ENCODE assay signal across 33 cellular contexts in the genomic region with DNA sequence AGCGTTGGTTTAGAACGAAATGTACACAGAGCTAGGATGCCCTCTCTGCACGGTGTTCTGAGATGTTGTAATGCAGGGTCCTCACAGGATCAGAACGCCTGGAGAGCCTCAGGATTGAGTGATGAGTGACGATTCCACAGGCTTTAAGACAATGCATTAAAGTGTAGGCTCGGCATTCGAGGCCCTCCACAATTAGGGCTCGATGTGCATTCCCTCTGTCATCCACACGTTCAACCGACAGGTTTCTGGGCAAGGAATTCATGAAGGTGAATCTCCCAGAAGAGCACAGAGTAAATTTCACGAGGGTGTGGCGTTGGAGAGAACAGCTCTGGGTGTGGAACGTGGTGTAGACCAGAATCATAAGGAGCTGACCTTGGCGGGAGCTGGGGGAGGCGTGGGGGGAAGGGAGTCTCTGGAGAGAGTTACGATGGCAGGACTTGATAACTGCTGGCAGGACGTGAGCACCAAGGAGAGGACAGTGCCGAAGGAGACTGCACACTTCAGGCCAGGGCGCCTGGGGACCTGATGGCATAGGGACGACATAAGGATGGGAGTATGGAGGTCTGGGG.
"Had no signal": no experiment of that assay in that cellular context is flagged by ENCODE, and none has a peak within 500 bp of the region (broad histone marks: within the 10 kb centered on the region; RNA-seq: fewer than 3 reads in every experiment).

No MANE protein-coding gene starts in this region.

- H3K9me3 Mint-ChIP-seq: activated CD4-positive, alpha-beta memory T cell treated with anti-CD3 and anti-CD28 coated beads for 36 hours; activated CD4-positive, alpha-beta T cell treated with anti-CD3 and anti-CD28 coated beads, Interleukin-2, amount 10 ng/mL, durations not matched to agents 24 days and 14 days; activated naive CD4-positive, alpha-beta T cell treated with anti-CD3 and anti-CD28 coated beads for 36 hours; activated naive CD8-positive, alpha-beta T cell treated with anti-CD3 and anti-CD28 coated beads for 36 hours; activated T-helper 1 cell treated with anti-CD3 and anti-CD28 coated beads, Interleukin-12 subunit alpha, Interleukin-12 subunit beta, Interleukin-2, Interleukin-4 antibody, amounts not matched to agents 30 ng/mL and 10 ng/mL and 1 ng/mL, durations not matched to agents 14 hours and 24 hours and 36 hours; effector memory CD8-positive, alpha-beta T cell; mesothelial cell of epicardium; naive thymus-derived CD4-positive, alpha-beta T cell; stimulated activated naive B cell treated with anti-CD40 and anti-IgM and Interleukin-4, amounts not matched to agents 10 μg/mL and 1 μg/mL and 100 μg/mL, for 72 hours; T-cell; T-helper 2 cell treated with Interferon-gamma antibody and Interleukin-4, amounts not matched to agents 5 μg/mL and 100 μg/mL, for 36 hours had no signal

- H3K27ac ChIP-seq: adrenal gland, cardiac muscle cell, coronary artery, gastrocnemius medialis, WERI-Rb-1 had no signal

- H3K9me3 ChIP-seq: adrenal gland, gastrocnemius medialis had no signal

- H3K4me3 ChIP-seq: adrenal gland, cardiac muscle cell, coronary artery, gastrocnemius medialis had no signal

- H3K4me1 ChIP-seq: gastrocnemius medialis had no signal

- DNase-seq: activated CD4-positive, alpha-beta memory T cell treated with anti-CD3 and anti-CD28 coated beads for 36 hours; activated CD4-positive, alpha-beta T cell treated with anti-CD3 and anti-CD28 coated beads, Interleukin-2, amount 10 ng/mL, durations not matched to agents 24 days and 14 days; activated CD4-positive, CD25-positive, alpha-beta regulatory T cell treated with anti-CD3 and anti-CD28 coated beads, Interleukin-2, amount 50 U/mL, for 72 hours; activated CD8-positive, alpha-beta memory T cell treated with anti-CD3 and anti-CD28 coated beads, Interleukin-2, amount 50 U/mL, for 4 hours; activated effector memory CD4-positive, alpha-beta T cell treated with anti-CD3 and anti-CD28 coated beads, Interleukin-2, amount 50 U/mL, for 16 hours; activated naive CD4-positive, alpha-beta T cell treated with anti-CD3 and anti-CD28 coated beads for 36 hours; activated naive CD8-positive, alpha-beta T cell treated with anti-CD3 and anti-CD28 coated beads for 36 hours; activated T-cell treated with anti-CD3 and anti-CD28 coated beads, Interleukin-2, amount 50 U/mL, for 1 hour; adrenal gland; aorta; cerebellar nuclear complex; effector memory CD8-positive, alpha-beta T cell; erythroblast; gastrocnemius medialis; glutamatergic neuron; islet precursor cell; left cardiac atrium; mammary epithelial cell; naive thymus-derived CD4-positive, alpha-beta T cell; right cardiac atrium; stimulated activated CD4-positive, alpha-beta T cell treated with anti-CD3 and anti-CD28 coated beads, Interleukin-12 subunit alpha, Interleukin-12 subunit beta, amount 100 ng/mL, for 4 hours; stimulated activated CD4-positive, alpha-beta T cell treated with anti-CD3 and anti-CD28 coated beads, Interleukin-4, amount 100 ng/mL, for 1 hour; stimulated activated CD8-positive, alpha-beta memory T cell treated with anti-CD3 and anti-CD28 coated beads, Interleukin-4, amount 100 ng/mL, for 48 hours; stimulated activated naive B cell treated with anti-CD40 and anti-IgM and Interleukin-4, amounts not matched to agents 10 μg/mL and 1 μg/mL and 100 μg/mL, for 72 hours; T-cell; trophoblast cell; WERI-Rb-1 had no signal

- H3K27me3 Mint-ChIP-seq: activated CD4-positive, alpha-beta memory T cell treated with anti-CD3 and anti-CD28 coated beads for 36 hours; effector memory CD8-positive, alpha-beta T cell; T-cell had no signal

- H3K27me3 ChIP-seq: adrenal gland, cardiac muscle cell, gastrocnemius medialis had no signal

- H3K4me3 Mint-ChIP-seq: activated CD4-positive, alpha-beta memory T cell treated with anti-CD3 and anti-CD28 coated beads for 36 hours; activated CD4-positive, alpha-beta T cell treated with anti-CD3 and anti-CD28 coated beads, Interleukin-2, amount 10 ng/mL, durations not matched to agents 24 days and 14 days; activated naive CD4-positive, alpha-beta T cell treated with anti-CD3 and anti-CD28 coated beads for 36 hours; activated naive CD8-positive, alpha-beta T cell treated with anti-CD3 and anti-CD28 coated beads for 36 hours; activated T-helper 1 cell treated with anti-CD3 and anti-CD28 coated beads, Interleukin-12 subunit alpha, Interleukin-12 subunit beta, Interleukin-2, Interleukin-4 antibody, amounts not matched to agents 30 ng/mL and 10 ng/mL and 1 ng/mL, durations not matched to agents 14 hours and 24 hours and 36 hours; brain; effector memory CD8-positive, alpha-beta T cell; mesothelial cell of epicardium; naive thymus-derived CD4-positive, alpha-beta T cell; stimulated activated naive B cell treated with anti-CD40 and anti-IgM and Interleukin-4, amounts not matched to agents 10 μg/mL and 1 μg/mL and 100 μg/mL, for 72 hours; T-cell; T-helper 2 cell treated with Interferon-gamma antibody and Interleukin-4, amounts not matched to agents 5 μg/mL and 100 μg/mL, for 36 hours had no signal

- H3K27ac Mint-ChIP-seq: activated CD4-positive, alpha-beta memory T cell treated with anti-CD3 and anti-CD28 coated beads for 36 hours; activated CD4-positive, alpha-beta T cell treated with anti-CD3 and anti-CD28 coated beads, Interleukin-2, amount 10 ng/mL, durations not matched to agents 24 days and 14 days; activated naive CD4-positive, alpha-beta T cell treated with anti-CD3 and anti-CD28 coated beads for 36 hours; activated naive CD8-positive, alpha-beta T cell treated with anti-CD3 and anti-CD28 coated beads for 36 hours; activated T-helper 1 cell treated with anti-CD3 and anti-CD28 coated beads, Interleukin-12 subunit alpha, Interleukin-12 subunit beta, Interleukin-2, Interleukin-4 antibody, amounts not matched to agents 30 ng/mL and 10 ng/mL and 1 ng/mL, durations not matched to agents 14 hours and 24 hours and 36 hours; mesothelial cell of epicardium; naive thymus-derived CD4-positive, alpha-beta T cell; stimulated activated naive B cell treated with anti-CD40 and anti-IgM and Interleukin-4, amounts not matched to agents 10 μg/mL and 1 μg/mL and 100 μg/mL, for 72 hours; T-cell; T-helper 2 cell treated with Interferon-gamma antibody and Interleukin-4, amounts not matched to agents 5 μg/mL and 100 μg/mL, for 36 hours had no signal

- ATAC-seq: effector memory CD8-positive, alpha-beta T cell; gastrocnemius medialis; left cardiac atrium; naive thymus-derived CD4-positive, alpha-beta T cell; right cardiac atrium; stimulated activated naive B cell treated with anti-CD40 and anti-IgM and Interleukin-4, amounts not matched to agents 10 μg/mL and 1 μg/mL and 100 μg/mL, for 72 hours; T-cell had no signal

- H3K36me3 ChIP-seq: adrenal gland, cardiac muscle cell, gastrocnemius medialis, WERI-Rb-1 had no signal

- H3K36me3 Mint-ChIP-seq: activated CD4-positive, alpha-beta memory T cell treated with anti-CD3 and anti-CD28 coated beads for 36 hours; activated naive CD8-positive, alpha-beta T cell treated with anti-CD3 and anti-CD28 coated beads for 36 hours; brain; mesothelial cell of epicardium; naive thymus-derived CD4-positive, alpha-beta T cell; stimulated activated naive B cell treated with anti-CD40 and anti-IgM and Interleukin-4, amounts not matched to agents 10 μg/mL and 1 μg/mL and 100 μg/mL, for 72 hours; T-cell had no signal
